ENCODE assay signal across 1 cellular context in genomic region chr6:73521351-73522254, GRCh38.
A peak's percentile ranks its signal among the peaks of the same experiment; 100 is the strongest.
TF ChIP-seq lines count a peak whose summit lies in the region.

No MANE protein-coding gene starts in this region.

TF ChIP-seq in HepG2, 621 proteins besides CTCF, POLR2A, EP300 and RAD21 (continued from another document and continues in another):
- TF ChIP-seq POGK (CRISPR knock-in tag; conservative IDR thresholded peaks at IDR 0.05) (peak; percentile 13; the same call in 1 of the 2 replicates), ZNF782 (CRISPR knock-in tag; IDR thresholded peaks at IDR 0.05; ENCODE audit: borderline replicate concordance) (peak; percentile 43; the same call in 1 of the 2 replicates), ZNF121 (CRISPR knock-in tag; IDR thresholded peaks at IDR 0.05) (peak; percentile 43; the same call in 1 of the 2 replicates), RBAK (CRISPR knock-in tag; IDR thresholded peaks at IDR 0.05) (no peak), PAXIP1 (CRISPR knock-in tag; conservative IDR thresholded peaks at IDR 0.05) (peak; percentile 14; the same call in 1 of the 2 replicates), ZNF770 (CRISPR knock-in tag; IDR thresholded peaks at IDR 0.05) (0 out of 2 replicates have a peak, but pooled peaks have one; percentile 18), CREB1 (IDR thresholded peaks at IDR 0.05) (0 out of 2 replicates have a peak, but pooled peaks have one; percentile 33), CREB1 (CRISPR knock-in tag; IDR thresholded peaks at IDR 0.05) (no peak; the same call in 1 of the 2 replicates), SRY (CRISPR knock-in tag; IDR thresholded peaks at IDR 0.05) (peak; percentile 32; the same call in 1 of the 2 replicates), HNF4A (CRISPR knock-in tag; IDR thresholded peaks at IDR 0.05) (peak; percentile 10; the same call in 1 of the 2 replicates), PPARG (CRISPR knock-in tag; conservative IDR thresholded peaks at IDR 0.05) (peak; percentile 23; the same call in 1 of the 2 replicates), PTBP1 (IDR thresholded peaks at IDR 0.05; ENCODE audit: low read depth, low read length, poor library complexity, severe bottlenecking) (peak; percentile 28), SAP130 (CRISPR knock-in tag; IDR thresholded peaks at IDR 0.05; ENCODE audit: low read depth) (peak; percentile 54), MAFF (IDR thresholded peaks at IDR 0.05; ENCODE audit: low read depth, low read length) (peak; percentile 47), NR2F2 (IDR thresholded peaks at IDR 0.05; ENCODE audit: borderline replicate concordance, low read depth) (peak; percentile 35; the same call in 1 of the 2 replicates), ZNF136 (CRISPR knock-in tag; IDR thresholded peaks at IDR 0.05; ENCODE audit: low read depth) (0 out of 2 replicates have a peak, but pooled peaks have one; percentile 72), ZNF670 (CRISPR knock-in tag; IDR thresholded peaks at IDR 0.05; ENCODE audit: borderline replicate concordance) (0 out of 2 replicates have a peak, but pooled peaks have one; percentile 11), SRSF1 (optimal IDR thresholded peaks at IDR 0.05; ENCODE audit: low read depth, low read length) (peak; percentile 12), MED1 (CRISPR knock-in tag; IDR thresholded peaks at IDR 0.05) (peak; percentile 48; the same call in 1 of the 2 replicates), GPN1 (CRISPR knock-in tag; IDR thresholded peaks at IDR 0.05; ENCODE audit: borderline replicate concordance) (no peak), ZBTB40 (IDR thresholded peaks at IDR 0.05) (no peak), ZBTB40 (CRISPR knock-in tag; IDR thresholded peaks at IDR 0.05) (0 out of 2 replicates have a peak, but pooled peaks have one; percentile 25), HNF4G (IDR thresholded peaks at IDR 0.05; ENCODE audit: borderline replicate concordance, low read depth, low read length) (no peak), HNF4G (CRISPR knock-in tag; IDR thresholded peaks at IDR 0.05; ENCODE audit: borderline replicate concordance, low read depth) (no peak), ERF (CRISPR knock-in tag; IDR thresholded peaks at IDR 0.05) (0 out of 2 replicates have a peak, but pooled peaks have one; percentile 7), ELF4 (CRISPR knock-in tag; IDR thresholded peaks at IDR 0.05; ENCODE audit: borderline replicate concordance) (0 out of 2 replicates have a peak, but pooled peaks have one; percentile 36), ATF5 (CRISPR knock-in tag; IDR thresholded peaks at IDR 0.05; ENCODE audit: low read depth) (0 out of 2 replicates have a peak, but pooled peaks have one; percentile 32), ZNF724P (CRISPR knock-in tag; IDR thresholded peaks at IDR 0.05; ENCODE audit: borderline replicate concordance) (no peak), ZBTB10 (CRISPR knock-in tag; IDR thresholded peaks at IDR 0.05; ENCODE audit: borderline replicate concordance) (0 out of 2 replicates have a peak, but pooled peaks have one; percentile 17), THAP9 (CRISPR knock-in tag; IDR thresholded peaks at IDR 0.05; ENCODE audit: borderline replicate concordance) (0 out of 2 replicates have a peak, but pooled peaks have one; percentile 12), ZNF12 (CRISPR knock-in tag; IDR thresholded peaks at IDR 0.05) (0 out of 2 replicates have a peak, but pooled peaks have one; percentile 29), FOXM1 (CRISPR knock-in tag; IDR thresholded peaks at IDR 0.05) (no peak)
